In genomic region chr12:42298887-42299286, GRCh38 we compare ENCODE assay signal across 18 cellular contexts. TPM values are rescaled to one million over a fixed set of nuclear protein-coding genes. Genes with fewer than 3 reads are reported as not detected.
DNase-seq lines count a peak whose midpoint lies in the region; ATAC-seq, FAIRE-seq and TF ChIP-seq lines count a peak whose summit lies in the region.
"Had no signal": no experiment of that assay in that cellular context is flagged by ENCODE, and none has a peak within 500 bp of the region (broad histone marks: within the 10 kb centered on the region; RNA-seq: fewer than 3 reads in every experiment).

No MANE protein-coding gene starts in this region.

- no peak overlapping the region for H3K27ac Mint-ChIP-seq in activated CD4-positive, alpha-beta memory T cell treated with anti-CD3 and anti-CD28 coated beads, Interleukin-2, amount 10 ng/mL, durations not matched to agents 7 days and 5 days
- no peak overlapping the region for H3K27ac Mint-ChIP-seq in activated CD4-positive, alpha-beta memory T cell treated with anti-CD3 and anti-CD28 coated beads for 36 hours
- H3K27ac Mint-ChIP-seq in IgD-negative memory B cell: no peak overlapping the region
- H3K27ac Mint-ChIP-seq in activated T-helper 17 cell treated with anti-CD3 and anti-CD28 coated beads, Interleukin-2, amount 50 U/mL, for 72 hours: peak overlapping the region; percentile 88
- H3K27ac Mint-ChIP-seq: CD4-positive, alpha-beta T cell had no signal

- intact Hi-C loops in activated CD4-positive, alpha-beta memory T cell treated with anti-CD3 and anti-CD28 coated beads for 36 hours (cut with micrococcal nuclease): loop anchor here (5.0 kb wide), 2 partner anchors 37 to 202 kb away; no protein-coding TSS in a partner anchor
- intact Hi-C loops in pancreas (cut with DNase I): no loop called here

- DNase-seq in activated CD4-positive, alpha-beta memory T cell treated with anti-CD3 and anti-CD28 coated beads, Interleukin-2, amount 10 ng/mL, durations not matched to agents 7 days and 5 days: no peak
- DNase-seq in activated CD4-positive, alpha-beta memory T cell treated with anti-CD3 and anti-CD28 coated beads for 36 hours: no peak
- peak; percentile 73 for DNase-seq in GM12865 (ENCODE audit: low read depth)
- no peak for DNase-seq in activated CD4-positive, CD25-positive, alpha-beta regulatory T cell (lab: John Stamatoyannopoulos, UW)
- DNase-seq in pancreas: no peak
- DNase-seq in hypothalamus (lab: John Stamatoyannopoulos, UW): no peak
- DNase-seq: BE2C; CD4-positive, alpha-beta T cell; NCI-H1417; NCI-H2029 treated with DMSO at 0.1 percent for 48 hours; NCI-H2171 treated with DMSO at 0.1 percent for 48 hours; NCI-H510A; NCI-H774 had no signal

- POLR2A ChIA-PET in activated CD4-positive, alpha-beta memory T cell treated with anti-CD3 and anti-CD28 coated beads, Interleukin-2, amount 10 ng/mL, durations not matched to agents 7 days and 5 days (lab: Charles Lee): interaction anchor here (1.0 to 1.2 kb wide), 4 partner anchors 15 to 61 kb away, joined by 3 to 7 read pairs (median 4); partner anchors contain the start of genes PPHLN1, YAF2 and ZCRB1
- POLR2A ChIA-PET in activated CD4-positive, alpha-beta memory T cell treated with anti-CD3 and anti-CD28 coated beads for 36 hours (lab: Charles Lee): interaction anchor here (0.6 to 0.8 kb wide), 2 partner anchors 28 to 74 kb away, joined by 5 to 7 read pairs; no protein-coding TSS in a partner anchor

- no peaks in the 10 kb centered on the region for H3K27me3 ChIP-seq in pancreas
- H3K27me3 ChIP-seq: BE2C had no signal

- peak overlapping the region; percentile 17 for H3K4me3 Mint-ChIP-seq in activated CD4-positive, alpha-beta memory T cell treated with anti-CD3 and anti-CD28 coated beads, Interleukin-2, amount 10 ng/mL, durations not matched to agents 7 days and 5 days
- H3K4me3 Mint-ChIP-seq in activated CD4-positive, alpha-beta memory T cell treated with anti-CD3 and anti-CD28 coated beads for 36 hours: no peak overlapping the region
- peak overlapping the region in 3 of 4 donors; percentile 8 to 83 (median 30) for H3K4me3 Mint-ChIP-seq in IgD-negative memory B cell
- H3K4me3 Mint-ChIP-seq in activated T-helper 17 cell treated with anti-CD3 and anti-CD28 coated beads, Interleukin-2, amount 50 U/mL, for 72 hours: peak overlapping the region; percentile 73
- H3K4me3 Mint-ChIP-seq: CD4-positive, alpha-beta T cell had no signal

- H3K4me1 Mint-ChIP-seq in activated CD4-positive, alpha-beta memory T cell treated with anti-CD3 and anti-CD28 coated beads, Interleukin-2, amount 10 ng/mL, durations not matched to agents 7 days and 5 days: peaks cover 18% of the 10 kb centered on the region
- H3K4me1 Mint-ChIP-seq in activated CD4-positive, alpha-beta memory T cell treated with anti-CD3 and anti-CD28 coated beads for 36 hours (ENCODE audit: low read depth): peaks cover 17% of the 10 kb centered on the region
- H3K4me1 Mint-ChIP-seq in IgD-negative memory B cell: peaks cover 7 to 20% (median 8%) of the 10 kb centered on the region in 3 donors
- H3K4me1 Mint-ChIP-seq in activated T-helper 17 cell treated with anti-CD3 and anti-CD28 coated beads, Interleukin-2, amount 50 U/mL, for 72 hours: peaks cover 12% of the 10 kb centered on the region

- H3K27me3 Mint-ChIP-seq in activated CD4-positive, alpha-beta memory T cell treated with anti-CD3 and anti-CD28 coated beads, Interleukin-2, amount 10 ng/mL, durations not matched to agents 7 days and 5 days: no peaks in the 10 kb centered on the region
- no peaks in the 10 kb centered on the region for H3K27me3 Mint-ChIP-seq in activated CD4-positive, alpha-beta memory T cell treated with anti-CD3 and anti-CD28 coated beads for 36 hours
- H3K27me3 Mint-ChIP-seq in IgD-negative memory B cell: no peaks in the 10 kb centered on the region
- no peaks in the 10 kb centered on the region for H3K27me3 Mint-ChIP-seq in activated T-helper 17 cell treated with anti-CD3 and anti-CD28 coated beads, Interleukin-2, amount 50 U/mL, for 72 hours
- H3K27me3 Mint-ChIP-seq: CD4-positive, alpha-beta T cell had no signal

- CTCF ChIA-PET in activated CD4-positive, alpha-beta memory T cell treated with anti-CD3 and anti-CD28 coated beads, Interleukin-2, amount 10 ng/mL, durations not matched to agents 7 days and 5 days (lab: Charles Lee): interaction anchor here (0.7 to 1.5 kb wide), 12 partner anchors 14 to 1480 kb away, joined by 3 to 5 read pairs (median 3); no protein-coding TSS in a partner anchor
- CTCF ChIA-PET in activated CD4-positive, alpha-beta memory T cell treated with anti-CD3 and anti-CD28 coated beads for 36 hours (lab: Charles Lee): interaction anchor here (0.7 to 1.3 kb wide), 3 partner anchors 33 to 73 kb away, joined by 3 to 6 read pairs (median 4); no protein-coding TSS in a partner anchor

- ATAC-seq in activated T-helper 17 cell treated with anti-CD3 and anti-CD28 coated beads, Interleukin-2, amount 50 U/mL, for 72 hours (replicated peaks): no peak
- ATAC-seq in pancreas: no peak
- ATAC-seq: Panc1 had no signal

- H3K9me3 ChIP-seq in pancreas: no peaks in the 10 kb centered on the region
- H3K9me3 ChIP-seq: BE2C had no signal

- no peak for FAIRE-seq in pancreas (lab: Jason Lieb, UNC)
- FAIRE-seq: H54 had no signal

- H3K9me3 Mint-ChIP-seq in activated CD4-positive, alpha-beta memory T cell treated with anti-CD3 and anti-CD28 coated beads, Interleukin-2, amount 10 ng/mL, durations not matched to agents 7 days and 5 days: no peaks in the 10 kb centered on the region
- no peaks in the 10 kb centered on the region for H3K9me3 Mint-ChIP-seq in activated CD4-positive, alpha-beta memory T cell treated with anti-CD3 and anti-CD28 coated beads for 36 hours
- no peaks in the 10 kb centered on the region for H3K9me3 Mint-ChIP-seq in IgD-negative memory B cell
- no peaks in the 10 kb centered on the region for H3K9me3 Mint-ChIP-seq in activated T-helper 17 cell treated with anti-CD3 and anti-CD28 coated beads, Interleukin-2, amount 50 U/mL, for 72 hours
- H3K9me3 Mint-ChIP-seq: CD4-positive, alpha-beta T cell had no signal

- H3K36me3 ChIP-seq in pancreas: no peaks in the 10 kb centered on the region
- H3K36me3 ChIP-seq: BE2C had no signal

- 85 to 89% methylated on average over 4 of the region's 4 CpGs for WGBS in pancreas, 2 donors

- H3K4me3 ChIP-seq in GM12865 (ENCODE audit: low read depth, low read length): peak overlapping the region; percentile 58
- H3K4me3 ChIP-seq in pancreas: no peak overlapping the region

- no peak overlapping the region for H3K27ac ChIP-seq in pancreas
- H3K27ac ChIP-seq: 22Rv1 had no signal

- H3K36me3 Mint-ChIP-seq in activated CD4-positive, alpha-beta memory T cell treated with anti-CD3 and anti-CD28 coated beads, Interleukin-2, amount 10 ng/mL, durations not matched to agents 7 days and 5 days (ENCODE audit: low read depth): no peaks in the 10 kb centered on the region
- H3K36me3 Mint-ChIP-seq in activated CD4-positive, alpha-beta memory T cell treated with anti-CD3 and anti-CD28 coated beads for 36 hours: no peaks in the 10 kb centered on the region
- no peaks in the 10 kb centered on the region for H3K36me3 Mint-ChIP-seq in IgD-negative memory B cell
- no peaks in the 10 kb centered on the region for H3K36me3 Mint-ChIP-seq in activated T-helper 17 cell treated with anti-CD3 and anti-CD28 coated beads, Interleukin-2, amount 50 U/mL, for 72 hours (ENCODE audit: low read depth)

- TF ChIP-seq CTCF in GM12865 (IDR thresholded peaks at IDR 0.05; ENCODE audit: insufficient read depth, low read depth, low read length, missing control alignments) (no peak), pancreas (IDR thresholded peaks at IDR 0.05) (no peak)

- H3K4me1 ChIP-seq in pancreas: no peaks in the 10 kb centered on the region
- H3K4me1 ChIP-seq: BE2C had no signal

RNA-seq across cellular contexts. Expression of gene ZCRB1, which starts 27.0 kb away (rescaled TPM):
- total RNA-seq in activated CD4-positive, alpha-beta memory T cell treated with anti-CD3 and anti-CD28 coated beads, Interleukin-2, amount 10 ng/mL, durations not matched to agents 7 days and 5 days: 10 to 100 TPM; 53.3 to 54.9 TPM
- 10 to 100 TPM; 80.1 to 88.1 TPM for total RNA-seq in activated CD4-positive, alpha-beta memory T cell treated with anti-CD3 and anti-CD28 coated beads for 36 hours
- polyA plus RNA-seq in IgD-negative memory B cell (93.5 TPM), pancreas (10 to 100 TPM; 17.2 to 29.6 TPM)
- total RNA-seq in activated T-helper 17 cell treated with anti-CD3 and anti-CD28 coated beads, Interleukin-2, amount 50 U/mL, for 72 hours: 10 to 100 TPM; 60.6 to 69.4 TPM
- 10 to 100 TPM; 23.4 to 29.9 (median 26.7) TPM for total RNA-seq in pancreas

RNA-seq across cellular contexts. Expression of gene PPHLN1, which starts 27.1 kb away (rescaled TPM):
- total RNA-seq in activated CD4-positive, alpha-beta memory T cell treated with anti-CD3 and anti-CD28 coated beads, Interleukin-2, amount 10 ng/mL, durations not matched to agents 7 days and 5 days: 10 to 100 TPM; 74.1 to 81.9 TPM
- 10 to 100 TPM; 79.9 to 81.3 TPM for total RNA-seq in activated CD4-positive, alpha-beta memory T cell treated with anti-CD3 and anti-CD28 coated beads for 36 hours
- polyA plus RNA-seq in IgD-negative memory B cell: 114 TPM
- 10 to 100 TPM; 77.0 to 94.0 TPM for total RNA-seq in activated T-helper 17 cell treated with anti-CD3 and anti-CD28 coated beads, Interleukin-2, amount 50 U/mL, for 72 hours
- 10 to 100 TPM; 11.1 to 26.4 (median 15.8) TPM for total RNA-seq in pancreas
- 10 to 100 TPM; 14.0 to 21.8 TPM for polyA plus RNA-seq in pancreas
